In genomic region chr10:78781251-78781913, GRCh38 we compare ENCODE assay signal across 22 cellular contexts.
A peak's percentile ranks its signal among the peaks of the same experiment; 100 is the strongest.
DNase-seq lines count a peak whose midpoint lies in the region; ATAC-seq and TF ChIP-seq lines count a peak whose summit lies in the region.
"Had no signal": no experiment of that assay in that cellular context is flagged by ENCODE, and none has a peak within 500 bp of the region (broad histone marks: within the 10 kb centered on the region; RNA-seq: fewer than 3 reads in every experiment).

No MANE protein-coding gene starts in this region.

- H3K9me3 ChIP-seq in upper lobe of right lung, result no peaks in the 10 kb centered on the region
- H3K9me3 ChIP-seq: A549, BE2C, SK-N-SH had no signal

- DNase-seq in activated T-cell treated with anti-CD3 and anti-CD28 coated beads, Interleukin-2, amount 50 U/mL, for 24 hours, result peak; percentile 6
- no peak for DNase-seq in activated T-cell treated with anti-CD3 and anti-CD28 coated beads, Interleukin-2, amount 50 U/mL, for 4 hours
- DNase-seq in NCI-H69 (lab: John Stamatoyannopoulos, UW) (peak; percentile 18), upper lobe of right lung (peak; percentile 46), NCI-H2171 (lab: John Stamatoyannopoulos, UW) (no peak)
- DNase-seq: BE2C; CD4-positive, CD25-positive, alpha-beta regulatory T cell; DND-41; H7; HFFc6; MV-4-11; NCI-H187; NCI-H2107; PC-9; RPMI8226; SIG-M5; SK-N-SH had no signal

- TF ChIP-seq CTCF in nephron (IDR thresholded peaks at IDR 0.05; ENCODE audit: unreplicated experiment in 3 of 3) (no peak), upper lobe of right lung (IDR thresholded peaks at IDR 0.05) (no peak)

- intact Hi-C loops in upper lobe of right lung (cut with DNase I), result no loop called here

- H3K27ac ChIP-seq in upper lobe of right lung, result no peak overlapping the region
- H3K27ac ChIP-seq: A549, PC-9 had no signal

- no peaks in the 10 kb centered on the region for H3K4me1 ChIP-seq in upper lobe of right lung

- H3K27ac Mint-ChIP-seq in activated T-cell treated with anti-CD3 and anti-CD28 coated beads, Interleukin-2, amount 50 U/mL, for 24 hours, result no peak overlapping the region
- peak overlapping the region; percentile 28 to 79 (median 33) for H3K27ac Mint-ChIP-seq in nephron
- H3K27ac Mint-ChIP-seq: CD4-positive, CD25-positive, alpha-beta regulatory T cell; HFFc6; IgD-negative memory B cell had no signal

- no peaks in the 10 kb centered on the region for H3K27me3 ChIP-seq in upper lobe of right lung
- H3K27me3 ChIP-seq: BE2C had no signal

- no peak overlapping the region for H3K4me3 Mint-ChIP-seq in activated T-cell treated with anti-CD3 and anti-CD28 coated beads, Interleukin-2, amount 50 U/mL, for 24 hours
- H3K4me3 Mint-ChIP-seq in activated T-cell treated with anti-CD3 and anti-CD28 coated beads, Interleukin-2, amount 50 U/mL, for 4 hours, result no peak overlapping the region
- no peak overlapping the region for H3K4me3 Mint-ChIP-seq in nephron
- H3K4me3 Mint-ChIP-seq: CD4-positive, CD25-positive, alpha-beta regulatory T cell; HFFc6; IgD-negative memory B cell had no signal

- no peaks in the 10 kb centered on the region for H3K36me3 ChIP-seq in upper lobe of right lung
- H3K36me3 ChIP-seq: BE2C had no signal

- no peak for ATAC-seq in activated T-cell treated with anti-CD3 and anti-CD28 coated beads, Interleukin-2, amount 50 U/mL, for 4 hours
- ATAC-seq in upper lobe of right lung (no peak), HG03354 (IDR thresholded peaks at IDR 0.05; ENCODE audit: poor library complexity, severe bottlenecking, unreplicated experiment) (no peak)
- ATAC-seq: A549, GM12878 had no signal

- no peaks in the 10 kb centered on the region for H3K36me3 Mint-ChIP-seq in activated T-cell treated with anti-CD3 and anti-CD28 coated beads, Interleukin-2, amount 50 U/mL, for 24 hours (ENCODE audit: low read depth)
- no peaks in the 10 kb centered on the region for H3K36me3 Mint-ChIP-seq in activated T-cell treated with anti-CD3 and anti-CD28 coated beads, Interleukin-2, amount 50 U/mL, for 4 hours (ENCODE audit: insufficient read depth)
- H3K36me3 Mint-ChIP-seq in nephron (ENCODE audit: low read depth), result no peaks in the 10 kb centered on the region
- H3K36me3 Mint-ChIP-seq: CD4-positive, CD25-positive, alpha-beta regulatory T cell; IgD-negative memory B cell had no signal

- H3K9me3 Mint-ChIP-seq in activated T-cell treated with anti-CD3 and anti-CD28 coated beads, Interleukin-2, amount 50 U/mL, for 24 hours, result no peaks in the 10 kb centered on the region
- H3K9me3 Mint-ChIP-seq in activated T-cell treated with anti-CD3 and anti-CD28 coated beads, Interleukin-2, amount 50 U/mL, for 4 hours, result no peaks in the 10 kb centered on the region
- peaks cover 6% of the 10 kb centered on the region for H3K9me3 Mint-ChIP-seq in nephron
- H3K9me3 Mint-ChIP-seq: CD4-positive, CD25-positive, alpha-beta regulatory T cell had no signal

- H3K4me3 ChIP-seq in upper lobe of right lung, result no peak overlapping the region
- H3K4me3 ChIP-seq: A549, GM12878, PC-9 had no signal

- peaks cover 2% of the 10 kb centered on the region for H3K27me3 Mint-ChIP-seq in activated T-cell treated with anti-CD3 and anti-CD28 coated beads, Interleukin-2, amount 50 U/mL, for 24 hours
- peaks cover 7% of the 10 kb centered on the region for H3K27me3 Mint-ChIP-seq in activated T-cell treated with anti-CD3 and anti-CD28 coated beads, Interleukin-2, amount 50 U/mL, for 4 hours (ENCODE audit: low read depth)
- no peaks in the 10 kb centered on the region for H3K27me3 Mint-ChIP-seq in nephron (ENCODE audit: low read depth)

- H3K4me1 Mint-ChIP-seq in activated T-cell treated with anti-CD3 and anti-CD28 coated beads, Interleukin-2, amount 50 U/mL, for 24 hours (ENCODE audit: low read depth), result no peaks in the 10 kb centered on the region
- no peaks in the 10 kb centered on the region for H3K4me1 Mint-ChIP-seq in activated T-cell treated with anti-CD3 and anti-CD28 coated beads, Interleukin-2, amount 50 U/mL, for 4 hours (ENCODE audit: low read depth)
- peaks cover 41% of the 10 kb centered on the region for H3K4me1 Mint-ChIP-seq in nephron

Comparison
In these comparisons a context has a peak if more than half of its experiments do, and no peak if none do; other contexts are left out.
1. DNase-seq: peak in activated T-cell treated with anti-CD3 and anti-CD28 coated beads, Interleukin-2, amount 50 U/mL, for 24 hours (single experiment), NCI-H69 (single experiment) and upper lobe of right lung (single experiment); none in activated T-cell treated with anti-CD3 and anti-CD28 coated beads, Interleukin-2, amount 50 U/mL, for 4 hours (single experiment) and NCI-H2171 (single experiment).